In the genomic region with DNA sequence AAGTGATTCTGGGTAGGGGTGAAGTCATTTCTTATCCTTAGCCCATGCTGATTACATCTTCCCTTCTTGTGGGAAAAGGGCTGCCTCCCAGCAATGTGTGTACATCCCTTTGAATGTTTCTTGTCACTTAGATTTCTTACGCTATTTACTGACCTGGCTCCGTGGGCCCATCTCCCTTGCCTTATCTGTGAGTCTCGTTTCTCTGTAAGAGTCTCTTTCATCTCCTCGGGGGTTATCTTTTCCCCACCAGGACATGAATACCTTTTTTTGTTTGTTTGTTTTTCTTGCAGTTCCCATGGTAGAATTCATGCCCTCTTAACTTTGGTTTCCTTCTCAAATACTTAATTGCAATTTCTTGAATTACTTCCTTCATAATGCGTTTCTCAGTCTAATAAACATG, we compare ENCODE assay signal across 20 cellular contexts.
DNase-seq lines count a peak whose midpoint lies in the region; TF ChIP-seq lines count a peak whose summit lies in the region.
"Had no signal": no experiment of that assay in that cellular context is flagged by ENCODE, and none has a peak within 500 bp of the region (broad histone marks: within the 10 kb centered on the region; RNA-seq: fewer than 3 reads in every experiment).

No MANE protein-coding gene starts in this region.

- no peak overlapping the region for H3K9ac ChIP-seq in smooth muscle cell (ENCODE audit: low read depth)
- H3K9ac ChIP-seq: BLaER1, KMS-11 had no signal

- H3K79me2 ChIP-seq in smooth muscle cell (ENCODE audit: low read depth), result no peaks in the 10 kb centered on the region

- in situ Hi-C loops in Caki2 (cut with HindIII; ENCODE audit: low pct_unique_long_range_greater_than_20kb, low sequenced_read_pairs), result no loop called here

- H3K4me2 ChIP-seq in smooth muscle cell, result peak overlapping the region; percentile 45
- H3K4me2 ChIP-seq: BLaER1, KMS-11 had no signal

- TF ChIP-seq CTCF in HEK293 (tag by site-specific recombination; IDR thresholded peaks at IDR 0.05) (no peak), smooth muscle cell (IDR thresholded peaks at IDR 0.05; ENCODE audit: borderline replicate concordance, insufficient read depth, poor library complexity, severe bottlenecking) (no peak)

- POLR2A ChIA-PET in HEK293 (lab: Yijun Ruan, JAX), result no interaction called here

- 27% methylated on average over 5 of the region's 5 CpGs for WGBS in smooth muscle cell (ENCODE audit: low lambda C conversion rate)

- no peaks in the 10 kb centered on the region for H3K4me1 Mint-ChIP-seq in activated naive CD4-positive, alpha-beta T cell treated with anti-CD3 and anti-CD28 coated beads for 36 hours (ENCODE audit: low read depth)

- no peak overlapping the region for H3K4me3 Mint-ChIP-seq in activated naive CD4-positive, alpha-beta T cell treated with anti-CD3 and anti-CD28 coated beads for 36 hours
- H3K4me3 Mint-ChIP-seq: CD4-positive, alpha-beta T cell; HFFc6 had no signal

- H3F3A ChIP-seq in smooth muscle cell (ENCODE audit: low read depth), result no peaks in the 10 kb centered on the region

- H3K27me3 Mint-ChIP-seq in activated naive CD4-positive, alpha-beta T cell treated with anti-CD3 and anti-CD28 coated beads for 36 hours (ENCODE audit: low read depth), result peaks cover 12% of the 10 kb centered on the region

- no peaks in the 10 kb centered on the region for H3K9me3 ChIP-seq in HEK293 (ENCODE audit: control insufficient read depth, insufficient read depth, low read depth, low read length)
- no peaks in the 10 kb centered on the region for H3K9me3 ChIP-seq in smooth muscle cell (replicated peaks; ENCODE audit: low read depth)
- H3K9me3 ChIP-seq: BLaER1 had no signal

- no peaks in the 10 kb centered on the region for H3K36me3 Mint-ChIP-seq in activated naive CD4-positive, alpha-beta T cell treated with anti-CD3 and anti-CD28 coated beads for 36 hours (ENCODE audit: low read depth)

- H3K27ac ChIP-seq in HEK293 (ENCODE audit: extremely low read depth, low read depth, low read length) (no peak overlapping the region), smooth muscle cell (ENCODE audit: low read depth) (no peak overlapping the region)
- H3K27ac ChIP-seq: BLaER1, KMS-11 had no signal

- H3K27ac Mint-ChIP-seq in activated naive CD4-positive, alpha-beta T cell treated with anti-CD3 and anti-CD28 coated beads for 36 hours, result no peak overlapping the region
- H3K27ac Mint-ChIP-seq: CD4-positive, alpha-beta T cell; HFFc6 had no signal

- no peaks in the 10 kb centered on the region for H4K20me1 ChIP-seq in smooth muscle cell (ENCODE audit: low read depth)
- H4K20me1 ChIP-seq: BLaER1 had no signal

- H3K9me3 Mint-ChIP-seq in activated naive CD4-positive, alpha-beta T cell treated with anti-CD3 and anti-CD28 coated beads for 36 hours, result no peaks in the 10 kb centered on the region
- H3K9me3 Mint-ChIP-seq: CD4-positive, alpha-beta T cell; HFFc6 had no signal

- H3K4me1 ChIP-seq in HEK293 (ENCODE audit: control insufficient read depth, insufficient read depth, low read length), result peaks cover 8% of the 10 kb centered on the region; the same call in 1 of the 2 replicates
- peaks cover 5% of the 10 kb centered on the region for H3K4me1 ChIP-seq in smooth muscle cell (ENCODE audit: low read depth)

- intact Hi-C loops in activated naive CD4-positive, alpha-beta T cell treated with anti-CD3 and anti-CD28 coated beads for 36 hours (cut with micrococcal nuclease), result no loop called here

- DNase-seq in Caki2 (ENCODE audit: low read depth) (peak; percentile 30), islet precursor cell (peak; percentile 66), smooth muscle cell (lab: John Stamatoyannopoulos, UW; ENCODE audit: unreplicated experiment) (no peak)
- no peak for DNase-seq in activated CD4-positive, CD25-positive, alpha-beta regulatory T cell treated with anti-CD3 and anti-CD28 coated beads, Interleukin-2, amount 50 U/mL, for 72 hours
- DNase-seq in stimulated activated CD4-positive, alpha-beta T cell treated with anti-CD3 and anti-CD28 coated beads, Interleukin-12 subunit alpha, Interleukin-12 subunit beta, amount 100 ng/mL, for 4 hours, result no peak
- no peak for DNase-seq in activated naive CD4-positive, alpha-beta T cell treated with anti-CD3 and anti-CD28 coated beads for 36 hours
- DNase-seq: CD4-positive, alpha-beta T cell; COR-L47; DMS 273 treated with DMSO at 0.1 percent for 48 hours; H7; HFFc6; IMR-90; MM.1S; NCI-H2029; NCI-H446 treated with DMSO at 0.1 percent for 48 hours; NCI-H526 treated with DMSO at 0.1 percent for 48 hours; SHP77 treated with DMSO at 0.1 percent for 48 hours had no signal

- H3K4me3 ChIP-seq in HEK293 (ENCODE audit: low read depth, low read length) (no peak overlapping the region), smooth muscle cell (no peak overlapping the region)
- H3K4me3 ChIP-seq: BLaER1 had no signal

- CTCF ChIA-PET in HEK293 (lab: Yijun Ruan, JAX), result interaction anchor here (0.6 kb wide), 1 partner anchor 520 kb away, joined by 4 read pairs; no protein-coding TSS in a partner anchor
- CTCF ChIA-PET in activated naive CD4-positive, alpha-beta T cell treated with anti-CD3 and anti-CD28 coated beads for 36 hours (lab: Charles Lee), result no interaction called here

- no peaks in the 10 kb centered on the region for H3K27me3 ChIP-seq in smooth muscle cell (ENCODE audit: low read depth)
- H3K27me3 ChIP-seq: BLaER1 had no signal

- no peaks in the 10 kb centered on the region for H3K36me3 ChIP-seq in HEK293 (ENCODE audit: control insufficient read depth in 2 of 2, insufficient read depth in 1 of 2, low read length in 2 of 2)
- no peaks in the 10 kb centered on the region for H3K36me3 ChIP-seq in smooth muscle cell (ENCODE audit: low read depth)
- H3K36me3 ChIP-seq: BLaER1 had no signal

- H2AFZ ChIP-seq in smooth muscle cell (ENCODE audit: low read depth), result peak overlapping the region; percentile 75

TF ChIP-seq in HEK293, 187 proteins besides CTCF, POLR2A, EP300 and RAD21:
- TF ChIP-seq, protein P1, sequence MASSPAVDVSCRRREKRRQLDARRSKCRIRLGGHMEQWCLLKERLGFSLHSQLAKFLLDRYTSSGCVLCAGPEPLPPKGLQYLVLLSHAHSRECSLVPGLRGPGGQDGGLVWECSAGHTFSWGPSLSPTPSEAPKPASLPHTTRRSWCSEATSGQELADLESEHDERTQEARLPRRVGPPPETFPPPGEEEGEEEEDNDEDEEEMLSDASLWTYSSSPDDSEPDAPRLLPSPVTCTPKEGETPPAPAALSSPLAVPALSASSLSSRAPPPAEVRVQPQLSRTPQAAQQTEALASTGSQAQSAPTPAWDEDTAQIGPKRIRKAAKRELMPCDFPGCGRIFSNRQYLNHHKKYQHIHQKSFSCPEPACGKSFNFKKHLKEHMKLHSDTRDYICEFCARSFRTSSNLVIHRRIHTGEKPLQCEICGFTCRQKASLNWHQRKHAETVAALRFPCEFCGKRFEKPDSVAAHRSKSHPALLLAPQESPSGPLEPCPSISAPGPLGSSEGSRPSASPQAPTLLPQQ (tag by site-specific recombination; IDR thresholded peaks at IDR 0.05), result peak; percentile 70; the same call in 1 of the 2 replicates
- no peak for TF ChIP-seq ZBTB17 (tag by site-specific recombination; IDR thresholded peaks at IDR 0.05)
- TF ChIP-seq, protein P2, sequence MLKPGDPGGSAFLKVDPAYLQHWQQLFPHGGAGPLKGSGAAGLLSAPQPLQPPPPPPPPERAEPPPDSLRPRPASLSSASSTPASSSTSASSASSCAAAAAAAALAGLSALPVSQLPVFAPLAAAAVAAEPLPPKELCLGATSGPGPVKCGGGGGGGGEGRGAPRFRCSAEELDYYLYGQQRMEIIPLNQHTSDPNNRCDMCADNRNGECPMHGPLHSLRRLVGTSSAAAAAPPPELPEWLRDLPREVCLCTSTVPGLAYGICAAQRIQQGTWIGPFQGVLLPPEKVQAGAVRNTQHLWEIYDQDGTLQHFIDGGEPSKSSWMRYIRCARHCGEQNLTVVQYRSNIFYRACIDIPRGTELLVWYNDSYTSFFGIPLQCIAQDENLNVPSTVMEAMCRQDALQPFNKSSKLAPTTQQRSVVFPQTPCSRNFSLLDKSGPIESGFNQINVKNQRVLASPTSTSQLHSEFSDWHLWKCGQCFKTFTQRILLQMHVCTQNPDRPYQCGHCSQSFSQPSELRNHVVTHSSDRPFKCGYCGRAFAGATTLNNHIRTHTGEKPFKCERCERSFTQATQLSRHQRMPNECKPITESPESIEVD (tag by site-specific recombination; IDR thresholded peaks at IDR 0.05), result peak; percentile 46; the same call in 1 of the 2 replicates
- no peak for TF ChIP-seq ZNF624 (tag by site-specific recombination; IDR thresholded peaks at IDR 0.05)
- peak; percentile 53; the same call in 1 of the 2 replicates for TF ChIP-seq FEZF1 (tag by site-specific recombination; IDR thresholded peaks at IDR 0.05)
- peak; percentile 52; the same call in 1 of the 2 replicates for TF ChIP-seq TCF7L2 (IDR thresholded peaks at IDR 0.05; ENCODE audit: borderline replicate concordance, low read depth, low read length)
- peak; percentile 59 for TF ChIP-seq ZIC2 (tag by site-specific recombination; IDR thresholded peaks at IDR 0.05)
- TF ChIP-seq ZBTB20 (tag by site-specific recombination; IDR thresholded peaks at IDR 0.05), result 0 out of 2 replicates have a peak, but pooled peaks have one; percentile 26

Comparison
In these comparisons a context has a peak if more than half of its experiments do, and no peak if none do; other contexts are left out.
1. DNase-seq: peak in Caki2 (single experiment) and islet precursor cell (single experiment); none in smooth muscle cell (single experiment), activated CD4-positive, CD25-positive, alpha-beta regulatory T cell treated with anti-CD3 and anti-CD28 coated beads, Interleukin-2, amount 50 U/mL, for 72 hours (single experiment), stimulated activated CD4-positive, alpha-beta T cell treated with anti-CD3 and anti-CD28 coated beads, Interleukin-12 subunit alpha, Interleukin-12 subunit beta, amount 100 ng/mL, for 4 hours (single experiment) and activated naive CD4-positive, alpha-beta T cell treated with anti-CD3 and anti-CD28 coated beads for 36 hours (single experiment).